ENCODE assay signal across 9 cellular contexts in genomic region chr17:4941027-4941610, GRCh38. TPM values are rescaled to one million over a fixed set of nuclear protein-coding genes. Genes with fewer than 3 reads are reported as not detected.
A peak's percentile ranks its signal among the peaks of the same experiment; 100 is the strongest.
DNase-seq lines count a peak whose midpoint lies in the region; ATAC-seq and TF ChIP-seq lines count a peak whose summit lies in the region.
"Had no signal": no experiment of that assay in that cellular context is flagged by ENCODE, and none has a peak within 500 bp of the region (broad histone marks: within the 10 kb centered on the region; RNA-seq: fewer than 3 reads in every experiment).

No MANE protein-coding gene starts in this region.

- WGBS in lung, 2 donors: 18 to 20% methylated on average over 9 of the region's 9 CpGs

- peak overlapping the region; percentile 99 for H3K27ac Mint-ChIP-seq in activated naive CD4-positive, alpha-beta T cell treated with anti-CD3 and anti-CD28 coated beads, Interleukin-2, amount 50 U/mL, for 24 hours
- H3K27ac Mint-ChIP-seq in brain: peak overlapping the region; percentile 99 to 100 (median 100)
- peak overlapping the region; percentile 99 for H3K27ac Mint-ChIP-seq in type B pancreatic cell

- peaks cover 69% of the 10 kb centered on the region for H3K4me1 Mint-ChIP-seq in activated naive CD4-positive, alpha-beta T cell treated with anti-CD3 and anti-CD28 coated beads, Interleukin-2, amount 50 U/mL, for 24 hours
- H3K4me1 Mint-ChIP-seq in brain (peaks cover 58% of the 10 kb centered on the region), type B pancreatic cell (ENCODE audit: unreplicated experiment) (peaks cover 37% of the 10 kb centered on the region)

- H3K9me3 ChIP-seq in lung (ENCODE audit: control insufficient read depth in 2 of 2, insufficient read depth in 1 of 2, low read length in 1 of 2): no peaks in the 10 kb centered on the region

- H3K4me3 ChIP-seq in lung: peak overlapping the region; percentile 61

- no peaks in the 10 kb centered on the region for H3K27me3 ChIP-seq in lung (ENCODE audit: control insufficient read depth, insufficient read depth)

- peaks cover 22% of the 10 kb centered on the region for H3K36me3 Mint-ChIP-seq in activated naive CD4-positive, alpha-beta T cell treated with anti-CD3 and anti-CD28 coated beads, Interleukin-2, amount 50 U/mL, for 24 hours
- H3K36me3 Mint-ChIP-seq in brain (peaks cover 47% of the 10 kb centered on the region), type B pancreatic cell (peaks cover 14% of the 10 kb centered on the region)

- peak overlapping the region; percentile 90 to 94 for H3K27ac ChIP-seq in lung (ENCODE audit: low read depth in 1 of 2, low read length in 1 of 2)

- H3K4me3 Mint-ChIP-seq in activated naive CD4-positive, alpha-beta T cell treated with anti-CD3 and anti-CD28 coated beads, Interleukin-2, amount 50 U/mL, for 24 hours: peak overlapping the region; percentile 94
- peak overlapping the region; percentile 90 to 99 (median 94) for H3K4me3 Mint-ChIP-seq in brain
- peak overlapping the region; percentile 98 for H3K4me3 Mint-ChIP-seq in type B pancreatic cell

- H3K27me3 Mint-ChIP-seq in activated naive CD4-positive, alpha-beta T cell treated with anti-CD3 and anti-CD28 coated beads, Interleukin-2, amount 50 U/mL, for 24 hours: no peaks in the 10 kb centered on the region
- H3K27me3 Mint-ChIP-seq in brain (peaks cover 14% of the 10 kb centered on the region), type B pancreatic cell (no peaks in the 10 kb centered on the region)

- DNase-seq in activated naive CD4-positive, alpha-beta T cell (lab: John Stamatoyannopoulos, UW): no peak
- DNase-seq in lung (ENCODE audit: low spot score) (no peak), type B pancreatic cell (ENCODE audit: extremely low spot score, unreplicated experiment) (no peak), activated gamma-delta T cell treated with Interleukin-2 at 50 U/mL for 16 hours (no peak), head of caudate nucleus (no peak), NCI-H524 (lab: John Stamatoyannopoulos, UW) (no peak)

- TF ChIP-seq CTCF in brain (conservative IDR thresholded peaks at IDR 0.05) (no peak), lung (IDR thresholded peaks at IDR 0.05; ENCODE audit: control extremely low read depth, extremely low read depth) (no peak), type B pancreatic cell (conservative IDR thresholded peaks at IDR 0.05) (no peak)

- no peaks in the 10 kb centered on the region for H3K9me3 Mint-ChIP-seq in activated naive CD4-positive, alpha-beta T cell treated with anti-CD3 and anti-CD28 coated beads, Interleukin-2, amount 50 U/mL, for 24 hours
- H3K9me3 Mint-ChIP-seq in brain: peaks cover 0 to 4% (median 0%) of the 10 kb centered on the region in 5 experiments
- H3K9me3 Mint-ChIP-seq in type B pancreatic cell: no peaks in the 10 kb centered on the region

- peaks cover 12 to 35% of the 10 kb centered on the region in 2 donors for H3K36me3 ChIP-seq in lung (ENCODE audit: control insufficient read depth in 2 of 2, insufficient read depth in 2 of 2, low read length in 2 of 2)

- no peak for ATAC-seq in lung (ENCODE audit: insufficient read depth, low FRiP score)

- intact Hi-C loops in head of caudate nucleus (cut with DNase I): no loop called here

- peaks cover 3 to 14% of the 10 kb centered on the region in 2 donors for H3K4me1 ChIP-seq in lung (ENCODE audit: control insufficient read depth in 2 of 2, insufficient read depth in 2 of 2, low read length in 2 of 2)

RNA-seq across cellular contexts. Expression of gene RNF167, which starts 1.1 kb away (rescaled TPM):
- polyA plus RNA-seq in brain (ENCODE audit: insufficient read depth, low read depth, low replicate concordance): 268 TPM
- total RNA-seq in lung: 100 to 1,000 TPM in 1 of 2 donors, 10 to 100 TPM in 1; 30.8 to 107 TPM
- 100 to 1,000 TPM in 1 of 2 donors, 10 to 100 TPM in 1; 86.7 to 142 TPM for polyA plus RNA-seq in lung
- total RNA-seq in type B pancreatic cell (ENCODE audit: low replicate concordance): 98.8 and 132 TPM in 2 replicates

RNA-seq across cellular contexts. Expression of gene SLC25A11, which starts 1.3 kb away (rescaled TPM):
- polyA plus RNA-seq in brain (ENCODE audit: insufficient read depth, low read depth, low replicate concordance): 120 TPM
- total RNA-seq in lung: 10 to 100 TPM; 34.8 to 65.8 TPM
- 10 to 100 TPM; 42.5 to 72.1 TPM for polyA plus RNA-seq in lung
- total RNA-seq in type B pancreatic cell (ENCODE audit: low replicate concordance): 60.2 and 63.6 TPM in 2 replicates

RNA-seq across cellular contexts. Expression of gene PFN1, which starts 7.2 kb away (rescaled TPM):
- 473 TPM for polyA plus RNA-seq in brain (ENCODE audit: insufficient read depth, low read depth, low replicate concordance)
- 100 to 1,000 TPM; 461 to 827 TPM for total RNA-seq in lung
- polyA plus RNA-seq in lung: 1,000 to 10,000 TPM in 1 of 2 donors, 100 to 1,000 TPM in 1; 671 to 2,264 TPM
- total RNA-seq in type B pancreatic cell (ENCODE audit: low replicate concordance): 404 and 455 TPM in 2 replicates

RNA-seq across cellular contexts. Expression of gene GP1BA, which starts 9.0 kb away (rescaled TPM):
- not detected for polyA plus RNA-seq in brain (ENCODE audit: insufficient read depth, low read depth, low replicate concordance)
- under 1 TPM; 0.18 to 0.94 TPM for total RNA-seq in lung
- 1 to 10 TPM in 1 of 2 donors, under 1 TPM in 1; 0.26 to 1.4 TPM for polyA plus RNA-seq in lung
- not detected in 2 replicates for total RNA-seq in type B pancreatic cell (ENCODE audit: low replicate concordance)
- total RNA-seq: frontal cortex had no signal

RNA-seq across cellular contexts. Expression of gene ENO3, which starts 9.8 kb away (rescaled TPM):
- 5.5 TPM for polyA plus RNA-seq in brain (ENCODE audit: insufficient read depth, low read depth, low replicate concordance)
- total RNA-seq in lung: 10 to 100 TPM in 1 of 2 donors, 1 to 10 TPM in 1; 3.3 to 10.7 TPM
- 1 to 10 TPM; 7.2 to 9.3 TPM for polyA plus RNA-seq in lung
- 4.8 and 24.0 TPM in 2 replicates for total RNA-seq in type B pancreatic cell (ENCODE audit: low replicate concordance)
